8 cellular contexts compared by ENCODE assay signal in genomic region chr16:81996664-81997529, GRCh38. TPM values are rescaled to one million over a fixed set of nuclear protein-coding genes. Genes with fewer than 3 reads are reported as not detected.
DNase-seq lines count a peak whose midpoint lies in the region; ATAC-seq and TF ChIP-seq lines count a peak whose summit lies in the region.

No MANE protein-coding gene starts in this region.

- H3K27ac ChIP-seq in liver (ENCODE audit: low read depth in 1 of 2, low read length in 2 of 2) (peak overlapping the region; percentile 15 to 32), tibial artery (no peak overlapping the region)

- H3K9ac ChIP-seq in liver (ENCODE audit: low read depth in 1 of 2, low read length in 2 of 2) = no peak overlapping the region

- no peaks in the 10 kb centered on the region for H3K27me3 ChIP-seq in liver (ENCODE audit: control insufficient read depth in 4 of 4, insufficient read depth in 4 of 4, low read length in 3 of 4)
- H3K27me3 ChIP-seq in tibial artery = no peaks in the 10 kb centered on the region

- peak; percentile 13 for TF ChIP-seq CTCF in liver (IDR thresholded peaks at IDR 0.05; ENCODE audit: low read depth, low read length, missing input control)
- no peak for TF ChIP-seq CTCF in tibial artery (IDR thresholded peaks at IDR 0.05)

- no peaks in the 10 kb centered on the region for H3K4me1 ChIP-seq in liver (ENCODE audit: control insufficient read depth in 4 of 4, insufficient read depth in 4 of 4, low read length in 3 of 4)
- peaks cover 0 to 17% (median 12%) of the 10 kb centered on the region in 4 donors for H3K4me1 ChIP-seq in tibial artery

- 78% methylated on average over 11 of the region's 11 CpGs for WGBS in liver

- no peak overlapping the region for H3K4me3 ChIP-seq in liver (ENCODE audit: low read depth in 1 of 3, low read length in 3 of 3)
- H3K4me3 ChIP-seq in tibial artery = no peak overlapping the region

- DNase-seq in ACHN (peak; percentile 85), HuH-7.5 (ENCODE audit: low spot score) (peak; percentile 20), astrocyte of the hippocampus (ENCODE audit: low read depth, low spot score) (peak; percentile 61), tibial artery (no peak), DMS153 (lab: John Stamatoyannopoulos, UW) (no peak)

- ATAC-seq in HG03442 (IDR thresholded peaks at IDR 0.05; ENCODE audit: unreplicated experiment) (no peak), HG02642 (IDR thresholded peaks at IDR 0.05; ENCODE audit: poor library complexity, unreplicated experiment) (no peak)

- intact Hi-C loops in tibial artery (cut with DNase I; ENCODE audit: low total_unique reads) = no loop called here

- in situ Hi-C loops in ACHN (cut with HindIII; ENCODE audit: low pct_ligation_motif_present, low pct_unique_long_range_greater_than_20kb, low sequenced_read_pairs) = no loop called here

- no peak for TF ChIP-seq RAD21 in liver (IDR thresholded peaks at IDR 0.05)

- H3K36me3 ChIP-seq in liver (ENCODE audit: control insufficient read depth in 4 of 4, insufficient read depth in 3 of 4, low read depth in 1 of 4, low read length in 3 of 4) (peaks cover 0 to 24% (median 14%) of the 10 kb centered on the region in 4 donors), tibial artery (peaks cover 0 to 15% (median 0%) of the 10 kb centered on the region in 3 donors)

- no peaks in the 10 kb centered on the region for H3K9me3 ChIP-seq in liver (ENCODE audit: control insufficient read depth in 4 of 4, low read length in 3 of 4)
- no peaks in the 10 kb centered on the region for H3K9me3 ChIP-seq in tibial artery

TF ChIP-seq in liver, 16 proteins besides CTCF, POLR2A, EP300 and RAD21:
- TF ChIP-seq, protein P1, sequence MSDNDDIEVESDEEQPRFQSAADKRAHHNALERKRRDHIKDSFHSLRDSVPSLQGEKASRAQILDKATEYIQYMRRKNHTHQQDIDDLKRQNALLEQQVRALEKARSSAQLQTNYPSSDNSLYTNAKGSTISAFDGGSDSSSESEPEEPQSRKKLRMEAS (IDR thresholded peaks at IDR 0.05) = no peak
- no peak for TF ChIP-seq HNF4A (conservative IDR thresholded peaks at IDR 0.05)
- TF ChIP-seq JUND (IDR thresholded peaks at IDR 0.05) = peak in 1 of 2 donors; percentile 18
TF ChIP-seq in liver: peak in this region for 1.

RNA-seq across cellular contexts. Expression of gene SDR42E1, which starts 14.4 kb away (rescaled TPM):
- total RNA-seq in liver = 1 to 10 TPM; 3.0 to 6.5 TPM
- 1 to 10 TPM; 1.9 to 3.5 TPM for polyA plus RNA-seq in liver

RNA-seq across cellular contexts. Expression of gene HSD17B2, which starts 38.2 kb away (rescaled TPM):
- 100 to 1,000 TPM in 1 of 2 donors, 10 to 100 TPM in 1; 47.7 to 126 TPM for total RNA-seq in liver
- 100 to 1,000 TPM in 1 of 2 donors, 10 to 100 TPM in 1; 83.4 to 123 TPM for polyA plus RNA-seq in liver

Comparison
In these comparisons a context has a peak if more than half of its experiments do, and no peak if none do; other contexts are left out.
1. DNase-seq: peak in ACHN (single experiment), HuH-7.5 (single experiment) and astrocyte of the hippocampus (single experiment); none in tibial artery (0 of 2) and DMS153 (single experiment).
2. H3K27ac ChIP-seq: peak in liver (2 of 2); none in tibial artery (0 of 2).